Comparison of ENCODE assay signal across 14 cellular contexts in genomic region chr19:4414800-4415251, GRCh38. TPM values are rescaled to one million over a fixed set of nuclear protein-coding genes. Genes with fewer than 3 reads are reported as not detected.
A peak's percentile ranks its signal among the peaks of the same experiment; 100 is the strongest.
DNase-seq lines count a peak whose midpoint lies in the region; ATAC-seq, FAIRE-seq and TF ChIP-seq lines count a peak whose summit lies in the region.
"Had no signal": no experiment of that assay in that cellular context is flagged by ENCODE, and none has a peak within 500 bp of the region (broad histone marks: within the 10 kb centered on the region; RNA-seq: fewer than 3 reads in every experiment).

No MANE protein-coding gene starts in this region.

- dilution Hi-C loops in IMR-90 (cut with HindIII; ENCODE audit: low sequenced_read_pairs, unreplicated experiment), result no loop called here

- H2AK5ac ChIP-seq in IMR-90 (ENCODE audit: low read depth, low read length) (no peak overlapping the region), H1 (ENCODE audit: low read depth, low read length) (no peak overlapping the region)

- no peak overlapping the region for H2BK12ac ChIP-seq in H1 (ENCODE audit: low read depth, low read length)

- peak overlapping the region; percentile 69 for H3K4me2 ChIP-seq in IMR-90 (ENCODE audit: low read depth, low read length)
- peak overlapping the region; percentile 41 to 50 for H3K4me2 ChIP-seq in H1 (ENCODE audit: insufficient read depth in 1 of 2, low read depth in 2 of 2, low read length in 2 of 2)
- H3K4me2 ChIP-seq: A549 had no signal

- DNase-seq in IMR-90, result peak; percentile 61
- no peak for DNase-seq in H1 (ENCODE audit: low read depth in 1 of 2, low spot score in 2 of 2)
- DNase-seq in myocyte (ENCODE audit: low read depth), result peak; percentile 8
- DNase-seq in T-helper 1 cell, result no peak
- DNase-seq in stimulated activated naive CD8-positive, alpha-beta T cell treated with anti-CD3 and anti-CD28 coated beads, Interleukin-15, Interleukin-2, amounts not matched to agents 100 U/mL and 50 U/mL, for 24 hours, result no peak
- DNase-seq: activated CD8-positive, alpha-beta memory T cell treated with anti-CD3 and anti-CD28 coated beads, Interleukin-2, amount 50 U/mL, for 48 hours; mucosa of descending colon; NCI-H1092 treated with DMSO at 0.1 percent for 48 hours; sigmoid colon; thyroid gland had no signal

- H4K91ac ChIP-seq in IMR-90 (ENCODE audit: insufficient read depth, low read depth, low read length) (peak overlapping the region; percentile 22; the same call in 1 of the 2 replicates), H1 (replicated peaks; ENCODE audit: insufficient read length, low read length) (no peak overlapping the region)

- H3K27me3 ChIP-seq in IMR-90 (ENCODE audit: control insufficient read depth, insufficient read depth, low read length) (no peaks in the 10 kb centered on the region), H1 (replicated peaks in 1 of 4; ENCODE audit: control insufficient read depth in 3 of 4, extremely low read depth in 1 of 4, insufficient read depth in 3 of 4, low read length in 3 of 4) (no peaks in the 10 kb centered on the region)
- H3K27me3 ChIP-seq: sigmoid colon, thyroid gland had no signal

- peaks cover 7% of the 10 kb centered on the region for H3K4me1 ChIP-seq in IMR-90 (ENCODE audit: control insufficient read depth, insufficient read depth, low read length)
- H3K4me1 ChIP-seq in H1 (replicated peaks in 1 of 4; ENCODE audit: control insufficient read depth in 3 of 4, insufficient read depth in 4 of 4, low read length in 3 of 4), result peaks cover 6 to 25% (median 8%) of the 10 kb centered on the region in 4 experiments; a peak in 6 of 7 replicates
- H3K4me1 ChIP-seq: sigmoid colon, thyroid gland had no signal

- H3K18ac ChIP-seq in IMR-90 (ENCODE audit: low read depth, low read length), result 0 out of 2 replicates have a peak overlapping the region, but pooled peaks have one; percentile 8
- no peak overlapping the region for H3K18ac ChIP-seq in H1 (ENCODE audit: extremely low read depth, low read length)

- H3K9me3 ChIP-seq in IMR-90 (ENCODE audit: control insufficient read depth, insufficient read depth, low read length) (no peaks in the 10 kb centered on the region), H1 (ENCODE audit: insufficient read depth in 2 of 2, low read depth in 1 of 2, low read length in 1 of 2) (no peaks in the 10 kb centered on the region)
- H3K9me3 ChIP-seq: A549, mucosa of descending colon, sigmoid colon, thyroid gland had no signal

- peaks cover 9% of the 10 kb centered on the region; the same call in 1 of the 2 replicates for H3K9me1 ChIP-seq in IMR-90 (ENCODE audit: insufficient read depth, low read length)

- H3K4ac ChIP-seq in IMR-90 (ENCODE audit: low read depth, low read length) (peak overlapping the region; percentile 71), H1 (replicated peaks; ENCODE audit: insufficient read length, low read depth, low read length) (no peak overlapping the region)

- no peak for TF ChIP-seq EP300 in H1 (IDR thresholded peaks at IDR 0.05; ENCODE audit: borderline replicate concordance in 1 of 2, low read depth in 2 of 2, low read length in 2 of 2)

- peak overlapping the region; percentile 70 for H3K23ac ChIP-seq in IMR-90 (ENCODE audit: low read depth, low read length)
- no peak overlapping the region for H3K23ac ChIP-seq in H1 (ENCODE audit: insufficient read length)

- no peak for TF ChIP-seq CTCF in 22Rv1 (IDR thresholded peaks at IDR 0.05)
- no peak; the same call in 1 of the 2 replicates for TF ChIP-seq CTCF in IMR-90 (conservative IDR thresholded peaks at IDR 0.05; ENCODE audit: low read depth, low read length)
- no peak for TF ChIP-seq CTCF in H1 (IDR thresholded peaks at IDR 0.05; ENCODE audit: control extremely low read depth in 1 of 3, insufficient read depth in 1 of 3, low read depth in 1 of 3, low read length in 3 of 3)

- no peak overlapping the region for H3K9ac ChIP-seq in IMR-90 (ENCODE audit: low read depth, low read length)
- no peak overlapping the region for H3K9ac ChIP-seq in H1 (replicated peaks in 1 of 4; ENCODE audit: extremely low read depth in 1 of 4, low read depth in 3 of 4, low read length in 3 of 4)

- in situ Hi-C loops in IMR-90 (cut with MboI; ENCODE audit: low sequenced_read_pairs), result no loop called here

- H3K79me2 ChIP-seq in H1 (ENCODE audit: control insufficient read depth in 1 of 2, insufficient read depth in 2 of 2, low read length in 2 of 2), result peaks cover 9 to 91% of the 10 kb centered on the region in 2 experiments; a peak in 3 of 4 replicates

- H3K56ac ChIP-seq in IMR-90 (ENCODE audit: extremely low read depth, insufficient read depth, low read length) (no peak overlapping the region), H1 (replicated peaks; ENCODE audit: insufficient read length, low read depth, low read length) (no peak overlapping the region)

- H3K4me3 ChIP-seq in IMR-90 (ENCODE audit: insufficient read depth, low read depth, low read length) (no peak overlapping the region), H1 (ENCODE audit: extremely low read depth in 1 of 4, insufficient read depth in 2 of 4, low read depth in 3 of 4, low read length in 4 of 4) (peak overlapping the region in 2 of 4 experiments; percentile 15 to 35; a peak in 4 of 8 replicates)
- H3K4me3 ChIP-seq: A549, mucosa of descending colon, sigmoid colon, thyroid gland had no signal

- H2AK9ac ChIP-seq in IMR-90 (replicated peaks; ENCODE audit: low read depth, low read length, poor library complexity), result peak overlapping the region; percentile 35

- H2BK120ac ChIP-seq in IMR-90 (ENCODE audit: low read depth, low read length) (peak overlapping the region; percentile 34; the same call in 1 of the 2 replicates), H1 (replicated peaks; ENCODE audit: low read depth, low read length) (no peak overlapping the region)

- H4K5ac ChIP-seq in IMR-90 (ENCODE audit: low read depth, low read length) (no peak overlapping the region), H1 (ENCODE audit: insufficient read length, low read depth, low read length) (no peak overlapping the region)

- no TSS peak for BruUV-seq in IMR-90 (replicated peaks; lab: Mats Ljungman, UMichigan)

- H3K14ac ChIP-seq in IMR-90 (replicated peaks; ENCODE audit: low read depth, low read length) (peak overlapping the region; percentile 54; the same call in 1 of the 2 replicates), H1 (ENCODE audit: insufficient read length) (no peak overlapping the region)

- peaks cover 20% of the 10 kb centered on the region for H4K20me1 ChIP-seq in IMR-90 (ENCODE audit: insufficient read depth, low read length)
- peaks cover 17 to 28% of the 10 kb centered on the region in 2 experiments for H4K20me1 ChIP-seq in H1 (replicated peaks in 1 of 2; ENCODE audit: control insufficient read depth in 1 of 2, insufficient read depth in 2 of 2, low read length in 2 of 2)

- H3K27ac ChIP-seq in 22Rv1 (0 out of 2 replicates have a peak overlapping the region, but pooled peaks have one; percentile 13), IMR-90 (ENCODE audit: insufficient read depth, low read length) (peak overlapping the region; percentile 57; the same call in 1 of the 2 replicates), H1 (ENCODE audit: low read depth, low read length) (peak overlapping the region; percentile 68; the same call in 1 of the 2 replicates)
- H3K27ac ChIP-seq: A549, sigmoid colon, thyroid gland had no signal

- TF ChIP-seq POLR2A in IMR-90 (IDR thresholded peaks at IDR 0.05; ENCODE audit: low read depth, low read length), result no peak
- TF ChIP-seq POLR2A in H1 (IDR thresholded peaks at IDR 0.05; ENCODE audit: control extremely low read depth in 1 of 2, low read depth in 2 of 2, low read length in 2 of 2), result no peak

- 4% methylated on average over 4 of the region's 9 CpGs; no CpG with 5 or more reads in 1 of the 2 experiments for WGBS in IMR-90 (ENCODE audit: extremely low coverage in 2 of 2, insufficient read length in 1 of 2), 2 experiments
- WGBS in H1 (ENCODE audit: extremely low coverage in 1 of 2, insufficient coverage in 1 of 2, insufficient read length in 1 of 2, insufficient replicate concordance in 2 of 2, low coverage in 1 of 2, low lambda C conversion rate in 2 of 2, missing lambda C conversion rate in 1 of 2), 2 experiments, result 61% methylated on average over 9 of the region's 9 CpGs; no CpG with 5 or more reads in 1 of the 2 experiments

- TF ChIP-seq RAD21 in IMR-90 (IDR thresholded peaks at IDR 0.05; ENCODE audit: low read length) (peak; percentile 31; the same call in 1 of the 2 replicates), H1 (IDR thresholded peaks at IDR 0.05 in 1 of 2, conservative IDR thresholded peaks at IDR 0.05 in 1 of 2; ENCODE audit: low read depth in 2 of 2, low read length in 2 of 2) (no peak)

- H2AFZ ChIP-seq in IMR-90 (replicated peaks; ENCODE audit: low read length, poor library complexity), result peak overlapping the region; percentile 18
- H2AFZ ChIP-seq in H1 (ENCODE audit: low read length), result no peak overlapping the region

- CTCF ChIA-PET in IMR-90 (lab: Yijun Ruan, JAX), result interaction anchor here (1.8 kb wide), 1 partner anchor 15 kb away, joined by 10 read pairs; the partner anchor contains the start of gene SH3GL1
- CTCF ChIA-PET in H1 (lab: Charles Lee; ENCODE audit: partially characterized antibody), result interaction anchor here (0.7 to 3.7 kb wide), 6 partner anchors 9 to 172 kb away, joined by 3 to 22 read pairs (median 6); partner anchors contain the start of genes CHAF1A and SH3GL1

- H2BK5ac ChIP-seq in IMR-90 (ENCODE audit: low read depth, low read length, poor library complexity, severe bottlenecking) (peak overlapping the region; percentile 37), H1 (ENCODE audit: low read depth, low read length) (peak overlapping the region; percentile 71; the same call in 1 of the 2 replicates)

- POLR2A ChIA-PET in IMR-90 (lab: Charles Lee; ENCODE audit: unreplicated experiment) (no interaction called here), H1 (lab: Charles Lee; ENCODE audit: partially characterized antibody) (interaction anchor here (0.6 to 58.1 kb wide), 11 partner anchors 10 to 68 kb away, joined by 3 to 1590 read pairs (median 4); partner anchors contain the start of genes CHAF1A, SH3GL1 and UBXN6)

- intact Hi-C loops in IMR-90 (cut with micrococcal nuclease), result no loop called here

- H2BK15ac ChIP-seq in IMR-90 (ENCODE audit: low read depth, low read length), result 0 out of 3 replicates have a peak overlapping the region, but pooled peaks have one; percentile 41
- peak overlapping the region; percentile 83; the same call in 1 of the 2 replicates for H2BK15ac ChIP-seq in H1 (ENCODE audit: low read length)

- H3K36me3 ChIP-seq in IMR-90 (ENCODE audit: control insufficient read depth, insufficient read depth, low read length), result peaks cover 5% of the 10 kb centered on the region
- peaks cover 22 to 79% (median 41%) of the 10 kb centered on the region in 4 experiments for H3K36me3 ChIP-seq in H1 (ENCODE audit: control insufficient read depth in 2 of 4, insufficient read depth in 4 of 4, low read length in 3 of 4)
- H3K36me3 ChIP-seq: sigmoid colon, thyroid gland had no signal

- H3K79me1 ChIP-seq in IMR-90 (ENCODE audit: low read depth in 1 of 2, low read length in 2 of 2) (peaks cover 25 to 51% of the 10 kb centered on the region in 2 experiments), H1 (ENCODE audit: low read depth, low read length) (peaks cover 7% of the 10 kb centered on the region)

- no peak for FAIRE-seq in H1 (lab: Jason Lieb, UNC)
- FAIRE-seq: A549 had no signal

- ATAC-seq in IMR-90 (ENCODE audit: low read depth), result peak; percentile 79
- ATAC-seq in HG03095 (IDR thresholded peaks at IDR 0.05; ENCODE audit: unreplicated experiment), result no peak
- no peak for ATAC-seq in stimulated activated naive CD8-positive, alpha-beta T cell treated with anti-CD3 and anti-CD28 coated beads, Interleukin-15, Interleukin-2, amounts not matched to agents 100 U/mL and 50 U/mL, for 24 hours
- no peak for ATAC-seq in GM18520 (IDR thresholded peaks at IDR 0.05; ENCODE audit: unreplicated experiment)
- ATAC-seq: mucosa of descending colon had no signal

- H2BK20ac ChIP-seq in IMR-90 (ENCODE audit: low read depth, low read length), result peak overlapping the region; percentile 80; the same call in 1 of the 2 replicates
- peak overlapping the region; percentile 75; the same call in 1 of the 2 replicates for H2BK20ac ChIP-seq in H1 (ENCODE audit: low read length)

- H4K8ac ChIP-seq in IMR-90 (ENCODE audit: low read depth in 2 of 2, low read length in 2 of 2), result peak overlapping the region in 1 of 2 experiments; percentile 56; a peak in 1 of 4 replicates
- H4K8ac ChIP-seq in H1 (ENCODE audit: extremely low read depth, insufficient read depth, low read length), result no peak overlapping the region

- H3K23me2 ChIP-seq in H1 (ENCODE audit: low read depth, low read length), result no peaks in the 10 kb centered on the region

RNA-seq across cellular contexts. Expression of gene CHAF1A, which starts 12.4 kb away (rescaled TPM):
- 11.4 and 12.4 TPM in 2 replicates for total RNA-seq in IMR-90 (2012; rRNA removed)
- 22.9 and 26.7 TPM in 2 replicates for polyA plus RNA-seq in IMR-90 (2012; rRNA removed)
- polyA plus RNA-seq in IMR-90 (2012; cell fraction: cytosol; rRNA removed), result 16.1 and 20.9 TPM in 2 replicates
- polyA plus RNA-seq in IMR-90 (2012; cell fraction: nucleus; rRNA removed; ENCODE audit: low replicate concordance), result 18.2 and 45.9 TPM in 2 replicates
- 146 and 147 TPM in 2 replicates for total RNA-seq in H1 (2021; fragmentation: NEBNext Ultra II Directional; extraction: Animal tissue kit (Norgen Biotek cat#: 25700))
- 122 and 190 TPM in 2 replicates for polyA plus RNA-seq in H1 (2011; rRNA removed)
- 126 TPM for polyA plus RNA-seq in H1 (2011; cell fraction: cytosol; rRNA removed)
- polyA plus RNA-seq in H1 (2011; cell fraction: nucleus; rRNA removed), result 306 TPM
- polyA plus RNA-seq in H1 (2012, experiment 1 of 2), result 88.0 to 134 TPM (median 124 TPM) in 4 replicates
- 49.9 TPM for polyA plus RNA-seq in H1 (2012, experiment 2 of 2)
- 98.3 TPM for polyA plus RNA-seq in H1 (2013, experiment 1 of 2)
- 96.0 TPM for polyA plus RNA-seq in H1 (2013, experiment 2 of 2)
- 58.2 and 63.1 TPM in 2 replicates for polyA minus RNA-seq in H1 (2011; rRNA and poly(A)+ RNA removed)
- polyA minus RNA-seq in H1 (2011; cell fraction: cytosol; rRNA and poly(A)+ RNA removed), result 94.8 TPM
- 110 TPM for polyA minus RNA-seq in H1 (2011; cell fraction: nucleus; rRNA and poly(A)+ RNA removed)
- 3.1 TPM in 2 replicates for total RNA-seq in myocyte
- polyA plus RNA-seq in myocyte (2012), result 3.3 TPM

RNA-seq across cellular contexts. Expression of gene SH3GL1, which starts 14.5 kb away (rescaled TPM):
- total RNA-seq in IMR-90 (2012; rRNA removed), result 28.1 and 32.2 TPM in 2 replicates
- 138 and 161 TPM in 2 replicates for polyA plus RNA-seq in IMR-90 (2012; rRNA removed)
- 103 and 170 TPM in 2 replicates for polyA plus RNA-seq in IMR-90 (2012; cell fraction: cytosol; rRNA removed)
- 93.0 and 160 TPM in 2 replicates for polyA plus RNA-seq in IMR-90 (2012; cell fraction: nucleus; rRNA removed; ENCODE audit: low replicate concordance)
- 102 TPM in 2 replicates for total RNA-seq in H1 (2021; fragmentation: NEBNext Ultra II Directional; extraction: Animal tissue kit (Norgen Biotek cat#: 25700))
- 81.5 and 120 TPM in 2 replicates for polyA plus RNA-seq in H1 (2011; rRNA removed)
- 72.0 TPM for polyA plus RNA-seq in H1 (2011; cell fraction: cytosol; rRNA removed)
- 90.4 TPM for polyA plus RNA-seq in H1 (2011; cell fraction: nucleus; rRNA removed)
- polyA plus RNA-seq in H1 (2012, experiment 1 of 2), result 57.4 to 81.4 TPM (median 79.5 TPM) in 4 replicates
- polyA plus RNA-seq in H1 (2012, experiment 2 of 2), result 84.4 TPM
- polyA plus RNA-seq in H1 (2013, experiment 1 of 2), result 86.5 TPM
- polyA plus RNA-seq in H1 (2013, experiment 2 of 2), result 87.7 TPM
- polyA minus RNA-seq in H1 (2011; rRNA and poly(A)+ RNA removed), result 18.0 and 18.8 TPM in 2 replicates
- polyA minus RNA-seq in H1 (2011; cell fraction: cytosol; rRNA and poly(A)+ RNA removed), result 40.1 TPM
- 27.2 TPM for polyA minus RNA-seq in H1 (2011; cell fraction: nucleus; rRNA and poly(A)+ RNA removed)
- 179 and 258 TPM in 2 replicates for total RNA-seq in myocyte
- polyA plus RNA-seq in myocyte (2012), result 164 TPM

RNA-seq across cellular contexts. Expression of gene UBXN6, which starts 42.8 kb away (rescaled TPM):
- total RNA-seq in IMR-90 (2012; rRNA removed), result 74.2 and 84.2 TPM in 2 replicates
- polyA plus RNA-seq in IMR-90 (2012; rRNA removed), result 86.5 and 98.3 TPM in 2 replicates
- polyA plus RNA-seq in IMR-90 (2012; cell fraction: cytosol; rRNA removed), result 112 and 127 TPM in 2 replicates
- 144 and 228 TPM in 2 replicates for polyA plus RNA-seq in IMR-90 (2012; cell fraction: nucleus; rRNA removed; ENCODE audit: low replicate concordance)
- 28.0 and 29.9 TPM in 2 replicates for total RNA-seq in H1 (2021; fragmentation: NEBNext Ultra II Directional; extraction: Animal tissue kit (Norgen Biotek cat#: 25700))
- polyA plus RNA-seq in H1 (2011; rRNA removed), result 43.8 and 63.0 TPM in 2 replicates
- polyA plus RNA-seq in H1 (2011; cell fraction: cytosol; rRNA removed), result 32.6 TPM
- polyA plus RNA-seq in H1 (2011; cell fraction: nucleus; rRNA removed), result 36.9 TPM
- polyA plus RNA-seq in H1 (2012, experiment 1 of 2), result 25.0 to 35.0 TPM (median 33.0 TPM) in 4 replicates
- polyA plus RNA-seq in H1 (2012, experiment 2 of 2), result 32.1 TPM
- 25.5 TPM for polyA plus RNA-seq in H1 (2013, experiment 1 of 2)
- 25.7 TPM for polyA plus RNA-seq in H1 (2013, experiment 2 of 2)
- polyA minus RNA-seq in H1 (2011; rRNA and poly(A)+ RNA removed), result 11.3 and 12.9 TPM in 2 replicates
- polyA minus RNA-seq in H1 (2011; cell fraction: cytosol; rRNA and poly(A)+ RNA removed), result 18.1 TPM
- 16.4 TPM for polyA minus RNA-seq in H1 (2011; cell fraction: nucleus; rRNA and poly(A)+ RNA removed)
- 85.4 and 119 TPM in 2 replicates for total RNA-seq in myocyte
- polyA plus RNA-seq in myocyte (2012), result 182 TPM

RNA-seq across cellular contexts. Expression of gene HDGFL2, which starts 57.3 kb away (rescaled TPM):
- 35.8 and 45.5 TPM in 2 replicates for total RNA-seq in IMR-90 (2012; rRNA removed)
- 48.5 and 53.0 TPM in 2 replicates for polyA plus RNA-seq in IMR-90 (2012; rRNA removed)
- polyA plus RNA-seq in IMR-90 (2012; cell fraction: cytosol; rRNA removed), result 52.7 and 54.3 TPM in 2 replicates
- polyA plus RNA-seq in IMR-90 (2012; cell fraction: nucleus; rRNA removed; ENCODE audit: low replicate concordance), result 90.4 and 123 TPM in 2 replicates
- 102 and 106 TPM in 2 replicates for total RNA-seq in H1 (2021; fragmentation: NEBNext Ultra II Directional; extraction: Animal tissue kit (Norgen Biotek cat#: 25700))
- polyA plus RNA-seq in H1 (2011; rRNA removed), result 31.1 and 46.8 TPM in 2 replicates
- polyA plus RNA-seq in H1 (2011; cell fraction: cytosol; rRNA removed), result 60.2 TPM
- polyA plus RNA-seq in H1 (2011; cell fraction: nucleus; rRNA removed), result 76.7 TPM
- 80.0 to 94.0 TPM (median 88.5 TPM) in 4 replicates for polyA plus RNA-seq in H1 (2012, experiment 1 of 2)
- polyA plus RNA-seq in H1 (2012, experiment 2 of 2), result 61.0 TPM
- 61.1 TPM for polyA plus RNA-seq in H1 (2013, experiment 1 of 2)
- 57.8 TPM for polyA plus RNA-seq in H1 (2013, experiment 2 of 2)
- polyA minus RNA-seq in H1 (2011; rRNA and poly(A)+ RNA removed), result 15.9 and 22.3 TPM in 2 replicates
- polyA minus RNA-seq in H1 (2011; cell fraction: cytosol; rRNA and poly(A)+ RNA removed), result 37.7 TPM
- polyA minus RNA-seq in H1 (2011; cell fraction: nucleus; rRNA and poly(A)+ RNA removed), result 33.9 TPM
- 43.8 and 59.1 TPM in 2 replicates for total RNA-seq in myocyte
- 46.6 TPM for polyA plus RNA-seq in myocyte (2012)

Comparison
In these comparisons a context has a peak if more than half of its experiments do, and no peak if none do; other contexts are left out.
1. H3K27ac ChIP-seq: peak in every context shown above with its lines; median percentile 68 in H1; 57 in IMR-90; 13 in 22Rv1.
2. DNase-seq: peak in IMR-90 (single experiment) and myocyte (single experiment); none in H1 (0 of 2), T-helper 1 cell (0 of 5) and stimulated activated naive CD8-positive, alpha-beta T cell treated with anti-CD3 and anti-CD28 coated beads, Interleukin-15, Interleukin-2, amounts not matched to agents 100 U/mL and 50 U/mL, for 24 hours (single experiment).
3. RNA of gene CHAF1A, which starts 12.4 kb away (total RNA-seq): 146 to 147 TPM in H1; 11.4 to 12.4 TPM in IMR-90 and 3.1 TPM in myocyte; every median in the first group is over 10 times any median in the second.